ENCODE assay signal across 2 cellular contexts in genomic region chr2:16321872-16322271, GRCh38.
TF ChIP-seq lines count a peak whose summit lies in the region.

No MANE protein-coding gene starts in this region.

TF ChIP-seq in HCT116, 20 proteins besides CTCF, POLR2A, EP300 and RAD21 (continued from another document):
- no peak for TF ChIP-seq TCF7L2 (IDR thresholded peaks at IDR 0.05; ENCODE audit: borderline replicate concordance, extremely low read depth, insufficient read depth, insufficient read length)
- TF ChIP-seq, protein P1, sequence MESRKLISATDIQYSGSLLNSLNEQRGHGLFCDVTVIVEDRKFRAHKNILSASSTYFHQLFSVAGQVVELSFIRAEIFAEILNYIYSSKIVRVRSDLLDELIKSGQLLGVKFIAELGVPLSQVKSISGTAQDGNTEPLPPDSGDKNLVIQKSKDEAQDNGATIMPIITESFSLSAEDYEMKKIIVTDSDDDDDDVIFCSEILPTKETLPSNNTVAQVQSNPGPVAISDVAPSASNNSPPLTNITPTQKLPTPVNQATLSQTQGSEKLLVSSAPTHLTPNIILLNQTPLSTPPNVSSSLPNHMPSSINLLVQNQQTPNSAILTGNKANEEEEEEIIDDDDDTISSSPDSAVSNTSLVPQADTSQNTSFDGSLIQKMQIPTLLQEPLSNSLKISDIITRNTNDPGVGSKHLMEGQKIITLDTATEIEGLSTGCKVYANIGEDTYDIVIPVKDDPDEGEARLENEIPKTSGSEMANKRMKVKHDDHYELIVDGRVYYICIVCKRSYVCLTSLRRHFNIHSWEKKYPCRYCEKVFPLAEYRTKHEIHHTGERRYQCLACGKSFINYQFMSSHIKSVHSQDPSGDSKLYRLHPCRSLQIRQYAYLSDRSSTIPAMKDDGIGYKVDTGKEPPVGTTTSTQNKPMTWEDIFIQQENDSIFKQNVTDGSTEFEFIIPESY (IDR thresholded peaks at IDR 0.05; ENCODE audit: extremely low read depth, insufficient replicate concordance, low read length): no peak
- no peak for TF ChIP-seq EGR1 (IDR thresholded peaks at IDR 0.05; ENCODE audit: low read depth)
- no peak for TF ChIP-seq YY1 (IDR thresholded peaks at IDR 0.05; ENCODE audit: extremely low read depth, insufficient replicate concordance, low read depth, low read length)
- no peak for TF ChIP-seq POLR2AphosphoS5 (IDR thresholded peaks at IDR 0.05; ENCODE audit: low read depth, low read length)
- TF ChIP-seq ELF1 (IDR thresholded peaks at IDR 0.05; ENCODE audit: borderline replicate concordance, low read depth): no peak

TF ChIP-seq in K562, 482 proteins besides CTCF, POLR2A, EP300 and RAD21 (continued from another document):
- no peak for TF ChIP-seq RREB1 (CRISPR knock-in tag; IDR thresholded peaks at IDR 0.05)
- no peak for TF ChIP-seq HEY1 (CRISPR knock-in tag; IDR thresholded peaks at IDR 0.05; ENCODE audit: borderline replicate concordance)
- TF ChIP-seq, protein P1 (CRISPR knock-in tag; IDR thresholded peaks at IDR 0.05): no peak
- no peak for TF ChIP-seq SAP30 (IDR thresholded peaks at IDR 0.05; ENCODE audit: borderline replicate concordance, insufficient read depth, low read depth, low read length, poor library complexity, severe bottlenecking)
- no peak for TF ChIP-seq FOXJ2 (tag; IDR thresholded peaks at IDR 0.05)
- TF ChIP-seq ZNF76 (CRISPR knock-in tag; IDR thresholded peaks at IDR 0.05; ENCODE audit: borderline replicate concordance): no peak
- TF ChIP-seq, protein P2, sequence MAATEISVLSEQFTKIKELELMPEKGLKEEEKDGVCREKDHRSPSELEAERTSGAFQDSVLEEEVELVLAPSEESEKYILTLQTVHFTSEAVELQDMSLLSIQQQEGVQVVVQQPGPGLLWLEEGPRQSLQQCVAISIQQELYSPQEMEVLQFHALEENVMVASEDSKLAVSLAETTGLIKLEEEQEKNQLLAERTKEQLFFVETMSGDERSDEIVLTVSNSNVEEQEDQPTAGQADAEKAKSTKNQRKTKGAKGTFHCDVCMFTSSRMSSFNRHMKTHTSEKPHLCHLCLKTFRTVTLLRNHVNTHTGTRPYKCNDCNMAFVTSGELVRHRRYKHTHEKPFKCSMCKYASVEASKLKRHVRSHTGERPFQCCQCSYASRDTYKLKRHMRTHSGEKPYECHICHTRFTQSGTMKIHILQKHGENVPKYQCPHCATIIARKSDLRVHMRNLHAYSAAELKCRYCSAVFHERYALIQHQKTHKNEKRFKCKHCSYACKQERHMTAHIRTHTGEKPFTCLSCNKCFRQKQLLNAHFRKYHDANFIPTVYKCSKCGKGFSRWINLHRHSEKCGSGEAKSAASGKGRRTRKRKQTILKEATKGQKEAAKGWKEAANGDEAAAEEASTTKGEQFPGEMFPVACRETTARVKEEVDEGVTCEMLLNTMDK (IDR thresholded peaks at IDR 0.05; ENCODE audit: borderline replicate concordance, insufficient read depth, low read depth, low read length, poor library complexity, severe bottlenecking): no peak
- no peak for TF ChIP-seq ZNF24 (IDR thresholded peaks at IDR 0.05)
- no peak for TF ChIP-seq HDGF (IDR thresholded peaks at IDR 0.05)
- no peak for TF ChIP-seq ZNF766 (CRISPR knock-in tag; conservative IDR thresholded peaks at IDR 0.05)
- TF ChIP-seq CHD2 (IDR thresholded peaks at IDR 0.05; ENCODE audit: low read depth, low read length): no peak
- TF ChIP-seq, protein P3, sequence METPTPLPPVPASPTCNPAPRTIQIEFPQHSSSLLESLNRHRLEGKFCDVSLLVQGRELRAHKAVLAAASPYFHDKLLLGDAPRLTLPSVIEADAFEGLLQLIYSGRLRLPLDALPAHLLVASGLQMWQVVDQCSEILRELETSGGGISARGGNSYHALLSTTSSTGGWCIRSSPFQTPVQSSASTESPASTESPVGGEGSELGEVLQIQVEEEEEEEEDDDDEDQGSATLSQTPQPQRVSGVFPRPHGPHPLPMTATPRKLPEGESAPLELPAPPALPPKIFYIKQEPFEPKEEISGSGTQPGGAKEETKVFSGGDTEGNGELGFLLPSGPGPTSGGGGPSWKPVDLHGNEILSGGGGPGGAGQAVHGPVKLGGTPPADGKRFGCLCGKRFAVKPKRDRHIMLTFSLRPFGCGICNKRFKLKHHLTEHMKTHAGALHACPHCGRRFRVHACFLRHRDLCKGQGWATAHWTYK (CRISPR knock-in tag; IDR thresholded peaks at IDR 0.05): no peak
- TF ChIP-seq MCM2 (IDR thresholded peaks at IDR 0.05; ENCODE audit: low read depth): no peak
